ENCODE assay signal across 9 cellular contexts in the genomic region with DNA sequence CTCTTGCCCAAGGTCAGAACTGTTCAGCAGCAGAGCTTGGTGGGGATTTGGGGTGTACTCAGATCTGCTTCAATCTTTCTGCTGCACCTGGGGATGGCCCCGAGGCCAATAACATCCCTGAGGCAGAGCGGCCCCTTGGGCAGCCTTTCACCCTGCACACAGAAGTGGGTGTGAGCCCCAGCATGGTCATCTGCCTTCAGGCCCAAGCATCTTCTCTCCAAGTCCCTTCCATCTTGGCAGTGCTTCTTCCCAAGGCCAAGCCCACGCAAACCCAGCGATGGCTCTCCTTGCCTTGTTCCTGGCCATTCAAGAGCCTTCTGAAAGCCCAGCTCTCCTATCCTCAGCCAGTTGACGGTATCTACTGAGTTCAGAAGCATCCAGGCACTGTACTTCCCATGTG.
"Had no signal": no experiment of that assay in that cellular context is flagged by ENCODE, and none has a peak within 500 bp of the region (broad histone marks: within the 10 kb centered on the region; RNA-seq: fewer than 3 reads in every experiment).

No MANE protein-coding gene starts in this region.

- ATAC-seq: HCT116, K562 had no signal

- DNase-seq: GM23248, GOT3, H7, HFFc6, IMR-90 had no signal

- FAIRE-seq: K562 had no signal

- H3K4me3 ChIP-seq: GM23248, HAP-1, K562 had no signal

- H3K4me3 Mint-ChIP-seq: HFFc6 had no signal

- H3K36me3 ChIP-seq: HAP-1 had no signal

- H3K9me3 ChIP-seq: HAP-1 had no signal

- H3K27ac Mint-ChIP-seq: HFFc6 had no signal

- H3K27ac ChIP-seq: GM23248, HL-60 had no signal

- H2AFZ ChIP-seq: GM23248 had no signal

- H3K9me3 Mint-ChIP-seq: HFFc6 had no signal

- H3K9ac ChIP-seq: GM23248 had no signal
